8 cellular contexts compared by ENCODE assay signal in genomic region chr10:72567884-72568283, GRCh38. TPM values are rescaled to one million over a fixed set of nuclear protein-coding genes. Genes with fewer than 3 reads are reported as not detected.
DNase-seq lines count a peak whose midpoint lies in the region; ATAC-seq, FAIRE-seq and TF ChIP-seq lines count a peak whose summit lies in the region.

No MANE protein-coding gene starts in this region.

- H2BK15ac ChIP-seq in IMR-90 (ENCODE audit: low read depth, low read length) = no peak overlapping the region

- H4K8ac ChIP-seq in IMR-90 (ENCODE audit: low read depth in 2 of 2, low read length in 2 of 2) = no peak overlapping the region

- H3K9me1 ChIP-seq in IMR-90 (ENCODE audit: insufficient read depth, low read length) = peaks cover 8% of the 10 kb centered on the region

- WGBS in IMR-90 (ENCODE audit: extremely low coverage in 2 of 2, insufficient read length in 1 of 2), 2 experiments = no CpG with 5 or more reads among the region's 2 CpGs

- no peak overlapping the region for H2AK9ac ChIP-seq in IMR-90 (replicated peaks; ENCODE audit: low read depth, low read length, poor library complexity)

- no peak overlapping the region for H2BK120ac ChIP-seq in IMR-90 (ENCODE audit: low read depth, low read length)

- no peak overlapping the region for H3K4ac ChIP-seq in IMR-90 (ENCODE audit: low read depth, low read length)

- H2BK5ac ChIP-seq in IMR-90 (ENCODE audit: low read depth, low read length, poor library complexity, severe bottlenecking) = no peak overlapping the region

- no peak overlapping the region for H3K4me3 ChIP-seq in IMR-90 (ENCODE audit: insufficient read depth, low read depth, low read length)
- no peak overlapping the region for H3K4me3 ChIP-seq in astrocyte of the spinal cord (ENCODE audit: low read depth, low read length)

- no peak overlapping the region for H3K4me2 ChIP-seq in IMR-90 (ENCODE audit: low read depth, low read length)

- no peak overlapping the region for H2AFZ ChIP-seq in IMR-90 (replicated peaks; ENCODE audit: low read length, poor library complexity)

- 0 out of 2 replicates have a peak, but pooled peaks have one; percentile 7 for TF ChIP-seq RAD21 in IMR-90 (IDR thresholded peaks at IDR 0.05; ENCODE audit: low read length)

- intact Hi-C loops in IMR-90 (cut with micrococcal nuclease) = no loop called here

- H4K20me1 ChIP-seq in IMR-90 (ENCODE audit: insufficient read depth, low read length) = no peaks in the 10 kb centered on the region; the same call in 1 of the 2 replicates

- POLR2A ChIA-PET in IMR-90 (lab: Charles Lee; ENCODE audit: unreplicated experiment) = no interaction called here

- H3K27me3 ChIP-seq in IMR-90 (ENCODE audit: control insufficient read depth, insufficient read depth, low read length) = no peaks in the 10 kb centered on the region

- CTCF ChIA-PET in IMR-90 (lab: Yijun Ruan, JAX) = interaction anchor here (0.6 kb wide), 1 partner anchor 72 kb away, joined by 4 read pairs; no protein-coding TSS in a partner anchor

- dilution Hi-C loops in IMR-90 (cut with HindIII; ENCODE audit: low sequenced_read_pairs, unreplicated experiment) = no loop called here

- TF ChIP-seq CTCF in D721Med (IDR thresholded peaks at IDR 0.05; ENCODE audit: insufficient read depth, missing control alignments) = peak; percentile 40
- TF ChIP-seq CTCF in IMR-90 (conservative IDR thresholded peaks at IDR 0.05; ENCODE audit: low read depth, low read length) = peak; percentile 28
- TF ChIP-seq CTCF in astrocyte of the spinal cord (IDR thresholded peaks at IDR 0.05; ENCODE audit: low read depth, low read length) = peak; percentile 43

- in situ Hi-C loops in IMR-90 (cut with MboI; ENCODE audit: low sequenced_read_pairs) = no loop called here
- in situ Hi-C loops in astrocyte of the spinal cord (cut with HindIII; ENCODE audit: low sequenced_read_pairs) = no loop called here

- no peak overlapping the region for H3K27ac ChIP-seq in IMR-90 (ENCODE audit: insufficient read depth, low read length)

- FAIRE-seq in D721Med (lab: Jason Lieb, UNC) = no peak

- no TSS peak for BruUV-seq in IMR-90 (replicated peaks; lab: Mats Ljungman, UMichigan)

- H3K4me1 ChIP-seq in IMR-90 (ENCODE audit: control insufficient read depth, insufficient read depth, low read length) = peaks cover 6% of the 10 kb centered on the region; the same call in 1 of the 2 replicates

- H3K14ac ChIP-seq in IMR-90 (replicated peaks; ENCODE audit: low read depth, low read length) = no peak overlapping the region

- H4K91ac ChIP-seq in IMR-90 (ENCODE audit: insufficient read depth, low read depth, low read length) = no peak overlapping the region

- H3K56ac ChIP-seq in IMR-90 (ENCODE audit: extremely low read depth, insufficient read depth, low read length) = no peak overlapping the region

- no peak overlapping the region for H4K5ac ChIP-seq in IMR-90 (ENCODE audit: low read depth, low read length)

- H2BK20ac ChIP-seq in IMR-90 (ENCODE audit: low read depth, low read length) = no peak overlapping the region

- no peak overlapping the region for H3K9ac ChIP-seq in IMR-90 (ENCODE audit: low read depth, low read length)

- no peaks in the 10 kb centered on the region for H3K9me3 ChIP-seq in IMR-90 (ENCODE audit: control insufficient read depth, insufficient read depth, low read length)

- ATAC-seq in IMR-90 (ENCODE audit: low read depth) = no peak
- ATAC-seq in HG03280 (IDR thresholded peaks at IDR 0.05; ENCODE audit: unreplicated experiment) = no peak
- no peak for ATAC-seq in HG03469 (IDR thresholded peaks at IDR 0.05; ENCODE audit: unreplicated experiment)

- no peak for TF ChIP-seq POLR2A in IMR-90 (IDR thresholded peaks at IDR 0.05; ENCODE audit: low read depth, low read length)

- no peak overlapping the region for H2AK5ac ChIP-seq in IMR-90 (ENCODE audit: low read depth, low read length)

- peaks cover 2% of the 10 kb centered on the region; the same call in 1 of the 2 replicates for H3K36me3 ChIP-seq in IMR-90 (ENCODE audit: control insufficient read depth, insufficient read depth, low read length)

- no peak overlapping the region for H3K23ac ChIP-seq in IMR-90 (ENCODE audit: low read depth, low read length)

- no peak overlapping the region for H3K18ac ChIP-seq in IMR-90 (ENCODE audit: low read depth, low read length)

- peaks cover 14 to 37% of the 10 kb centered on the region in 2 experiments for H3K79me1 ChIP-seq in IMR-90 (ENCODE audit: low read depth in 1 of 2, low read length in 2 of 2)

- DNase-seq in D721Med (ENCODE audit: insufficient read length, low spot score) (no peak), IMR-90 (no peak), astrocyte of the spinal cord (ENCODE audit: low read depth, low spot score) (peak; percentile 4), medulla oblongata (ENCODE audit: extremely low spot score) (peak; percentile 22), NCI-H774 (lab: John Stamatoyannopoulos, UW) (no peak), NCI-H2107 treated with DMSO at 0.1 percent for 48 hours (lab: John Stamatoyannopoulos, UW; ENCODE audit: unreplicated experiment) (no peak)

TF ChIP-seq in IMR-90, 13 proteins besides CTCF, POLR2A, EP300 and RAD21:
- no peak for TF ChIP-seq BHLHE40 (IDR thresholded peaks at IDR 0.05; ENCODE audit: low read depth, low read length)
- TF ChIP-seq ELK1 (IDR thresholded peaks at IDR 0.05; ENCODE audit: borderline replicate concordance, low read depth, low read length) = no peak
- TF ChIP-seq MXI1 (IDR thresholded peaks at IDR 0.05; ENCODE audit: borderline replicate concordance, low read depth, low read length) = no peak
- TF ChIP-seq MAZ (IDR thresholded peaks at IDR 0.05; ENCODE audit: borderline replicate concordance, low read depth, low read length) = no peak
- no peak for TF ChIP-seq FOS (IDR thresholded peaks at IDR 0.05; ENCODE audit: low read depth, low read length)
- no peak for TF ChIP-seq CHD1 (IDR thresholded peaks at IDR 0.05; ENCODE audit: low read depth, low read length)
- no peak for TF ChIP-seq USF2 (IDR thresholded peaks at IDR 0.05; ENCODE audit: low read depth, low read length)
- TF ChIP-seq CEBPB (IDR thresholded peaks at IDR 0.05; ENCODE audit: low read depth, low read length) = no peak
- TF ChIP-seq RFX5 (IDR thresholded peaks at IDR 0.05; ENCODE audit: low read depth, low read length) = no peak
- no peak for TF ChIP-seq SMC3 (IDR thresholded peaks at IDR 0.05; ENCODE audit: low read depth, low read length)
- TF ChIP-seq MAFK (IDR thresholded peaks at IDR 0.05; ENCODE audit: low read depth, low read length) = no peak
- no peak for TF ChIP-seq RCOR1 (IDR thresholded peaks at IDR 0.05; ENCODE audit: insufficient replicate concordance, low read length)
- no peak for TF ChIP-seq NFE2L2 (IDR thresholded peaks at IDR 0.05; ENCODE audit: low read depth, low read length)
TF ChIP-seq in IMR-90: peak in this region for 0.

RNA-seq across cellular contexts. Expression of gene MICU1, which starts 58.0 kb away (rescaled TPM):
- 43.6 and 45.0 TPM in 2 replicates for total RNA-seq in IMR-90 (2012; rRNA removed)
- 43.3 and 44.7 TPM in 2 replicates for polyA plus RNA-seq in IMR-90 (2012; rRNA removed)
- 28.1 and 53.8 TPM in 2 replicates for polyA plus RNA-seq in IMR-90 (2012; cell fraction: cytosol; rRNA removed)
- polyA plus RNA-seq in IMR-90 (2012; cell fraction: nucleus; rRNA removed; ENCODE audit: low replicate concordance) = 10.1 and 22.7 TPM in 2 replicates

Comparison
In these comparisons a context has a peak if more than half of its experiments do, and no peak if none do; other contexts are left out.
1. DNase-seq: peak in astrocyte of the spinal cord (single experiment) and medulla oblongata (single experiment); none in D721Med (single experiment), IMR-90 (single experiment), NCI-H774 (single experiment) and NCI-H2107 treated with DMSO at 0.1 percent for 48 hours (single experiment).
2. Peak in every context shown above with its lines, with median percentiles within 50 percentile points of each other: CTCF ChIP-seq.